Comparison of ENCODE assay signal across 1 cellular context in the genomic region with DNA sequence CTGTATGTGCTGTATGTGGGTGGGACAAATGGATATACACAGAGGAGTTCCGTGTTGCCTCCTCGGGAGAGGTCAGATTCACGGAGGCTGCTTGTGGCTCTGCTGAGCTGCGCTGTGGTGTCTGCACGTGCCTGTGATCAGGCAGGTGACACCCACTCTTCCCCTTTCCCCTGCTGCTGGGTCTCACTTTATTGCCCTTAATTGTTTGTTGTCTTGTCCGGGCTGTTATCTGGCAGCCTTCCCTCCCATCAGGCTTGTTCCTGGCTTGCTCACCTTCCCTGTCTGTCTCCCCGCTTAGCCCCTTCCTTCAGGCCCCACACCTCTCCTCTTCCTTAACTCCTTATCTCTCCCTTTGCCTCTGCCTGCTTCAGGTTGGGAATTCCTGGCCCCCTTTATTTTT.
TF ChIP-seq lines count a peak whose summit lies in the region.

No MANE protein-coding gene starts in this region.

TF ChIP-seq in K562, 482 proteins besides CTCF, POLR2A, EP300 and RAD21:
- TF ChIP-seq SLC30A9 (CRISPR knock-in tag; IDR thresholded peaks at IDR 0.05): no peak
- TF ChIP-seq BHLHE40 (IDR thresholded peaks at IDR 0.05; ENCODE audit: low read length): peak; percentile 80
- no peak for TF ChIP-seq ZNF561 (CRISPR knock-in tag; conservative IDR thresholded peaks at IDR 0.05)
